ENCODE assay signal across 9 cellular contexts in the genomic region with DNA sequence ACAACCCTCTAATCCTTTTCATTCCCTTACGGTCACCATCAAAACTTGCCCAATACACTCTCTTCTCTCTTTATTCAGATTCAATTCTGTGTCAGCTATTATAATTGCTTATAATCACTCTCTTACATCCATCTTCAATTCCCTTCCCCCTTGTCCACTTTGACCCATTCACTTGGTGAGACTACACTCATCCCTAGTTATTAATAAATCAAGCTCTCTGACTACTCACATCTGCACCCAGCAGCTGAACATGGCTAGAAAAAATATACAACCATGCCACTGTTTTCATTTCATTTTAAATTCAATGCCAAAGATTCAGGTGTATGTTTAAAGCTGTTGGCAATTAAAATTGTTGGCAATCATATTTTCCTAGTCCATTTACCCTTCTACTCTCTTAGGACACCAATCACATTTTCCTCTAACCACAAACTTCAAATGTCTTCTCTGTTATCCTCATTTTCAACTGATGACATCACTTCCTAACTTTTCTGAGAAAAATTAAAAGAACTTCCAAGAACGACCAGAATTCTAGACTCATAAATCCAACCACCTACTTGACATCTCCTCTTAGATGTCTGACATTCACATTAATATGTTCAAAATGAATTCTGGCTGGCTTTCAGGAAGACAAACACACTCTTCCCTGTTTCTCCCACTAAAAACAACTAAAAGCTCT. TPM values are rescaled to one million over a fixed set of nuclear protein-coding genes. Genes with fewer than 3 reads are reported as not detected.
DNase-seq lines count a peak whose midpoint lies in the region; TF ChIP-seq lines count a peak whose summit lies in the region.
"Had no signal": no experiment of that assay in that cellular context is flagged by ENCODE, and none has a peak within 500 bp of the region (broad histone marks: within the 10 kb centered on the region; RNA-seq: fewer than 3 reads in every experiment).

No MANE protein-coding gene starts in this region.

- peak overlapping the region; percentile 81 for H3K27ac Mint-ChIP-seq in activated naive CD8-positive, alpha-beta T cell

- TF ChIP-seq POLR2A in sigmoid colon (IDR thresholded peaks at IDR 0.05) = no peak

- H3K9me3 Mint-ChIP-seq in activated naive CD8-positive, alpha-beta T cell (ENCODE audit: low read depth) = peaks cover 5% of the 10 kb centered on the region

- no peaks in the 10 kb centered on the region for H3K27me3 Mint-ChIP-seq in activated naive CD8-positive, alpha-beta T cell

- no peak for TF ChIP-seq EP300 in sigmoid colon (IDR thresholded peaks at IDR 0.05)

- H3K4me3 Mint-ChIP-seq in activated naive CD8-positive, alpha-beta T cell = peak overlapping the region; percentile 15

- DNase-seq in A673 (ENCODE audit: low spot score) (no peak), GM03348 (ENCODE audit: low spot score) (peak; percentile 52), iris pigment epithelial cell (ENCODE audit: low read depth) (peak; percentile 86), NK-92 (lab: John Stamatoyannopoulos, UW; ENCODE audit: unreplicated experiment) (no peak), sigmoid colon (no peak), SIG-M5 (lab: John Stamatoyannopoulos, UW) (no peak)
- no peak for DNase-seq in stimulated activated CD4-positive, alpha-beta T cell treated with anti-CD3 and anti-CD28 coated beads, Interleukin-2, amount 100 ng/mL, for 24 hours
- DNase-seq: COR-L47 had no signal

- peaks cover 68% of the 10 kb centered on the region for H3K4me1 Mint-ChIP-seq in activated naive CD8-positive, alpha-beta T cell (ENCODE audit: low read depth)

- H3K9me3 ChIP-seq in A673 (ENCODE audit: low read depth, low read length, poor library complexity, severe bottlenecking) (no peaks in the 10 kb centered on the region), sigmoid colon (no peaks in the 10 kb centered on the region)

- H3K4me3 ChIP-seq in A673 (ENCODE audit: low read depth, low read length, poor library complexity, severe bottlenecking) (no peak overlapping the region), sigmoid colon (no peak overlapping the region)

- peaks cover 15% of the 10 kb centered on the region for H3K36me3 Mint-ChIP-seq in activated naive CD8-positive, alpha-beta T cell

- CTCF ChIA-PET in A673 (lab: Charles Lee) = no interaction called here

- H3K36me3 ChIP-seq in A673 (ENCODE audit: insufficient read depth, low read length, poor library complexity, severe bottlenecking) (peaks cover 29% of the 10 kb centered on the region), sigmoid colon (peaks cover 0 to 18% (median 2%) of the 10 kb centered on the region in 4 donors)

- TF ChIP-seq CTCF in A673 (conservative IDR thresholded peaks at IDR 0.05; ENCODE audit: low read depth, low read length) (no peak), sigmoid colon (IDR thresholded peaks at IDR 0.05) (no peak)

- intact Hi-C loops in A673 (cut with micrococcal nuclease; ENCODE audit: unreplicated experiment) = no loop called here
- intact Hi-C loops in sigmoid colon (cut with DNase I) = no loop called here

- H3K27ac ChIP-seq in A673 (ENCODE audit: low read depth, low read length, poor library complexity, severe bottlenecking) (peak overlapping the region; percentile 13), sigmoid colon (no peak overlapping the region)

- POLR2A ChIA-PET in A673 (lab: Charles Lee; ENCODE audit: low non-redundant PET) = no interaction called here

- WGBS in sigmoid colon, 2 donors = 65 to 75% methylated on average over 2 of the region's 2 CpGs

- peaks cover 16% of the 10 kb centered on the region for H3K4me1 ChIP-seq in A673 (ENCODE audit: insufficient read depth, low read length, poor library complexity, severe bottlenecking)
- H3K4me1 ChIP-seq in sigmoid colon = peaks cover 0 to 27% (median 14%) of the 10 kb centered on the region in 4 donors

- BruUV-seq in A673 (replicated peaks; lab: Mats Ljungman, UMichigan) = no TSS peak

- no peaks in the 10 kb centered on the region for H3K27me3 ChIP-seq in A673 (replicated peaks; ENCODE audit: insufficient read depth, low read depth, low read length, poor library complexity)
- H3K27me3 ChIP-seq in sigmoid colon = no peaks in the 10 kb centered on the region

RNA-seq across cellular contexts. Expression of gene C5orf15, which starts 5.5 kb away (rescaled TPM):
- total RNA-seq in A673 (2021) (40.8 and 41.5 TPM in 2 replicates), sigmoid colon (10 to 100 TPM; 22.8 to 38.5 (median 30.9) TPM)
- polyA plus RNA-seq in sigmoid colon = 10 to 100 TPM in 2 of 3 donors, 1 to 10 TPM in 1; 6.6 to 34.1 (median 15.7) TPM

RNA-seq across cellular contexts. Expression of gene VDAC1, which starts 41.8 kb away (rescaled TPM):
- total RNA-seq in A673 (2021) (354 and 367 TPM in 2 replicates), sigmoid colon (10 to 100 TPM; 71.3 to 99.2 (median 78.9) TPM)
- polyA plus RNA-seq in sigmoid colon = 100 to 1,000 TPM; 192 to 361 (median 218) TPM

Comparison
In these comparisons a context has a peak if more than half of its experiments do, and no peak if none do; other contexts are left out.
1. DNase-seq: peak in GM03348 (single experiment) and iris pigment epithelial cell (single experiment); none in A673 (single experiment), NK-92 (single experiment), sigmoid colon (single experiment), stimulated activated CD4-positive, alpha-beta T cell treated with anti-CD3 and anti-CD28 coated beads, Interleukin-2, amount 100 ng/mL, for 24 hours (0 of 2) and SIG-M5 (single experiment).